ENCODE assay signal across 25 cellular contexts in the genomic region with DNA sequence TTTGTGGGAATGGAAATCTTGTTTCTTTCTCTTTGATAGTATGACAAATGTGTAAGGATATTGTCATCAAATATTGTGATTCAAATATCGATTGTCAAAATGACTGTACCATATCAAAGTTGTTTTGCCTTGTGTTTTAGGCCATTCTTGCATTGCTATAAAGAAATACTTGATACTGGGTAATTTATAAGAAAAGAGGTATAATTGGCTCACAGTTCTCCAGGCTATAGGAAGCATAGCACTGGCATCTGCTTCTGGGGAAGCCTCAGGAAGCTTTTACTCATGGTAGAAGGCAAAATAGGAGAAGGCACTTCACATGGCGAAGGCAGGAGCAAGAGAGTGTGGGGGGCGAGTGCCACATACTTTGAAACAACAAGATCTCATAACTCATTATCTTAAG.
"Had no signal": no experiment of that assay in that cellular context is flagged by ENCODE, and none has a peak within 500 bp of the region (broad histone marks: within the 10 kb centered on the region; RNA-seq: fewer than 3 reads in every experiment).

No MANE protein-coding gene starts in this region.

- H3K36me3 Mint-ChIP-seq: natural killer cell treated with Interleukin-12 subunit alpha and Interleukin-12 subunit beta and Interleukin-15 and Interleukin-18, amount 100 ng/mL, for 72 hours had no signal

- H3K9ac ChIP-seq: parathyroid adenoma had no signal

- H3K9me3 ChIP-seq: left ventricle myocardium inferior, mucosa of descending colon, neutrophil, right atrium auricular region, right lobe of liver, suprapubic skin, thoracic aorta, tibial artery, vagina had no signal

- H2AFZ ChIP-seq: hepatocyte, parathyroid adenoma had no signal

- H3K36me3 ChIP-seq: neutrophil, right lobe of liver had no signal

- DNase-seq: islet precursor cell; left ventricle myocardium inferior; midbrain; mucosa of descending colon; naive thymus-derived CD4-positive, alpha-beta T cell; occipital lobe; right lobe of liver; stimulated activated CD4-positive, alpha-beta T cell treated with anti-CD3 and anti-CD28 coated beads, Interleukin-2, amount 100 ng/mL, for 24 hours; stimulated activated CD4-positive, alpha-beta T cell treated with anti-CD3 and anti-CD28 coated beads, Interleukin-4, amount 100 ng/mL, for 24 hours; stimulated activated naive CD4-positive, alpha-beta T cell; tibial artery; trophoblast cell had no signal

- H3K27ac ChIP-seq: hepatocyte, left ventricle myocardium inferior, neutrophil, parathyroid adenoma, right atrium auricular region, right lobe of liver, suprapubic skin, thoracic aorta, tibial artery, vagina had no signal

- H3K4me2 ChIP-seq: hepatocyte, smooth muscle cell had no signal

- H3K79me2 ChIP-seq: hepatocyte, parathyroid adenoma had no signal

- H3K4me3 ChIP-seq: hepatocyte, left ventricle myocardium inferior, lung, mucosa of descending colon, right atrium auricular region, right lobe of liver, smooth muscle cell, suprapubic skin, thoracic aorta, tibial artery, vagina had no signal

- H3K27ac Mint-ChIP-seq: natural killer cell treated with Interleukin-12 subunit alpha and Interleukin-12 subunit beta and Interleukin-15 and Interleukin-18, amount 100 ng/mL, for 72 hours; stimulated activated effector memory CD8-positive, alpha-beta T cell treated with anti-CD3 and anti-CD28 coated beads, Interleukin-12 subunit alpha, Interleukin-12 subunit beta, amount 100 ng/mL, for 72 hours; stimulated activated naive CD8-positive, alpha-beta T cell treated with anti-CD3 and anti-CD28 coated beads, Interleukin-15, Interleukin-2, amounts not matched to agents 100 ng/mL and 50 ng/mL, for 24 hours had no signal

- ATAC-seq: mucosa of descending colon; naive thymus-derived CD4-positive, alpha-beta T cell; natural killer cell treated with Interleukin-12 subunit alpha and Interleukin-12 subunit beta and Interleukin-15 and Interleukin-18, amount 100 ng/mL, for 72 hours; right lobe of liver; stimulated activated effector memory CD8-positive, alpha-beta T cell treated with anti-CD3 and anti-CD28 coated beads, Interleukin-12 subunit alpha, Interleukin-12 subunit beta, amount 100 ng/mL, for 72 hours had no signal

- H3K27me3 ChIP-seq: hepatocyte, neutrophil, right atrium auricular region, right lobe of liver, suprapubic skin, tibial artery, vagina had no signal

- H3K4me1 ChIP-seq: right lobe of liver, vagina had no signal

- H3K4me1 Mint-ChIP-seq: stimulated activated effector memory CD8-positive, alpha-beta T cell treated with anti-CD3 and anti-CD28 coated beads, Interleukin-12 subunit alpha, Interleukin-12 subunit beta, amount 100 ng/mL, for 72 hours had no signal

- H3K4me3 Mint-ChIP-seq: naive thymus-derived CD4-positive, alpha-beta T cell; natural killer cell treated with Interleukin-12 subunit alpha and Interleukin-12 subunit beta and Interleukin-15 and Interleukin-18, amount 100 ng/mL, for 72 hours; neural crest cell; stimulated activated effector memory CD8-positive, alpha-beta T cell treated with anti-CD3 and anti-CD28 coated beads, Interleukin-12 subunit alpha, Interleukin-12 subunit beta, amount 100 ng/mL, for 72 hours; stimulated activated naive CD8-positive, alpha-beta T cell treated with anti-CD3 and anti-CD28 coated beads, Interleukin-15, Interleukin-2, amounts not matched to agents 100 ng/mL and 50 ng/mL, for 24 hours had no signal

- H3K9me3 Mint-ChIP-seq: naive thymus-derived CD4-positive, alpha-beta T cell; natural killer cell treated with Interleukin-12 subunit alpha and Interleukin-12 subunit beta and Interleukin-15 and Interleukin-18, amount 100 ng/mL, for 72 hours; neural crest cell; stimulated activated effector memory CD8-positive, alpha-beta T cell treated with anti-CD3 and anti-CD28 coated beads, Interleukin-12 subunit alpha, Interleukin-12 subunit beta, amount 100 ng/mL, for 72 hours; stimulated activated naive CD8-positive, alpha-beta T cell treated with anti-CD3 and anti-CD28 coated beads, Interleukin-15, Interleukin-2, amounts not matched to agents 100 ng/mL and 50 ng/mL, for 24 hours had no signal

- H3K27me3 Mint-ChIP-seq: naive thymus-derived CD4-positive, alpha-beta T cell; natural killer cell treated with Interleukin-12 subunit alpha and Interleukin-12 subunit beta and Interleukin-15 and Interleukin-18, amount 100 ng/mL, for 72 hours; stimulated activated naive CD8-positive, alpha-beta T cell treated with anti-CD3 and anti-CD28 coated beads, Interleukin-15, Interleukin-2, amounts not matched to agents 100 ng/mL and 50 ng/mL, for 24 hours had no signal
